31 cellular contexts compared by ENCODE assay signal in genomic region chr1:237016626-237017025, GRCh38. TPM values are rescaled to one million over a fixed set of nuclear protein-coding genes. Genes with fewer than 3 reads are reported as not detected.
"Had no signal": no experiment of that assay in that cellular context is flagged by ENCODE, and none has a peak within 500 bp of the region (broad histone marks: within the 10 kb centered on the region; RNA-seq: fewer than 3 reads in every experiment).

No MANE protein-coding gene starts in this region.

- H3K27me3 Mint-ChIP-seq: activated naive CD8-positive, alpha-beta T cell treated with anti-CD3 and anti-CD28 coated beads, Interleukin-2, amount 50 U/mL, for 24 hours; progenitor cell of endocrine pancreas had no signal

- H3K4me1 Mint-ChIP-seq: activated CD4-positive, alpha-beta T cell treated with anti-CD3 and anti-CD28 coated beads for 36 hours; activated naive CD4-positive, alpha-beta T cell treated with anti-CD3 and anti-CD28 coated beads, Interleukin-2, amount 10 ng/mL, durations not matched to agents 7 days and 5 days; activated naive CD8-positive, alpha-beta T cell treated with anti-CD3 and anti-CD28 coated beads, Interleukin-2, amount 50 U/mL, for 24 hours; immature natural killer cell; naive thymus-derived CD4-positive, alpha-beta T cell had no signal

- ATAC-seq: activated CD4-positive, alpha-beta T cell treated with anti-CD3 and anti-CD28 coated beads for 36 hours; activated naive CD8-positive, alpha-beta T cell treated with anti-CD3 and anti-CD28 coated beads, Interleukin-2, amount 50 U/mL, for 24 hours; esophagus mucosa; left lung; naive thymus-derived CD4-positive, alpha-beta T cell; upper lobe of right lung had no signal

- DNase-seq: activated CD4-positive, alpha-beta T cell treated with anti-CD3 and anti-CD28 coated beads for 36 hours; activated CD4-positive, alpha-beta T cell treated with anti-CD3 and anti-CD28 coated beads, Interleukin-2, amount 50 U/mL, for 48 hours; activated CD8-positive, alpha-beta memory T cell treated with anti-CD3 and anti-CD28 coated beads, Interleukin-2, amount 50 U/mL, for 48 hours; activated effector memory CD4-positive, alpha-beta T cell treated with Interleukin-2 at 50 U/mL for 16 hours; activated naive CD4-positive, alpha-beta T cell treated with anti-CD3 and anti-CD28 coated beads, Interleukin-2, amount 10 ng/mL, durations not matched to agents 7 days and 5 days; activated naive CD8-positive, alpha-beta T cell treated with anti-CD3 and anti-CD28 coated beads, Interleukin-2, amount 50 U/mL, for 24 hours; activated T-cell treated with anti-CD3 and anti-CD28 coated beads, Interleukin-2, amount 50 U/mL, for 48 hours; dermis blood vessel endothelial cell; effector CD8-positive, alpha-beta T cell; foreskin melanocyte; immature natural killer cell; kidney glomerular epithelial cell; left lung; naive thymus-derived CD4-positive, alpha-beta T cell; retina; sigmoid colon; stimulated activated CD4-positive, alpha-beta T cell treated with anti-CD3 and anti-CD28 coated beads, Interleukin-4, amount 100 ng/mL, for 1 hour; stimulated activated naive CD4-positive, alpha-beta T cell; T-helper 9 cell; testis; upper lobe of right lung had no signal

- H3K4me3 Mint-ChIP-seq: activated CD4-positive, alpha-beta T cell treated with anti-CD3 and anti-CD28 coated beads for 36 hours; activated naive CD4-positive, alpha-beta T cell treated with anti-CD3 and anti-CD28 coated beads, Interleukin-2, amount 10 ng/mL, durations not matched to agents 7 days and 5 days; activated naive CD8-positive, alpha-beta T cell treated with anti-CD3 and anti-CD28 coated beads, Interleukin-2, amount 50 U/mL, for 24 hours; brain; immature natural killer cell; naive thymus-derived CD4-positive, alpha-beta T cell had no signal

- H3K9me3 Mint-ChIP-seq: activated naive CD4-positive, alpha-beta T cell treated with anti-CD3 and anti-CD28 coated beads, Interleukin-2, amount 10 ng/mL, durations not matched to agents 7 days and 5 days; activated naive CD8-positive, alpha-beta T cell treated with anti-CD3 and anti-CD28 coated beads, Interleukin-2, amount 50 U/mL, for 24 hours; brain; immature natural killer cell had no signal

- H3K4me1 ChIP-seq: testis, upper lobe of right lung had no signal

- H3K9me3 ChIP-seq: left lung, sigmoid colon, testis, upper lobe of right lung had no signal

- H3K36me3 Mint-ChIP-seq: activated naive CD4-positive, alpha-beta T cell treated with anti-CD3 and anti-CD28 coated beads, Interleukin-2, amount 10 ng/mL, durations not matched to agents 7 days and 5 days; brain; immature natural killer cell; naive thymus-derived CD4-positive, alpha-beta T cell had no signal

- H3K27me3 ChIP-seq: left lung, sigmoid colon, testis, upper lobe of right lung had no signal

- H3K36me3 ChIP-seq: left lung, sigmoid colon, upper lobe of right lung had no signal

- H3K27ac Mint-ChIP-seq: activated CD4-positive, alpha-beta T cell treated with anti-CD3 and anti-CD28 coated beads for 36 hours; activated naive CD4-positive, alpha-beta T cell treated with anti-CD3 and anti-CD28 coated beads, Interleukin-2, amount 10 ng/mL, durations not matched to agents 7 days and 5 days; activated naive CD8-positive, alpha-beta T cell treated with anti-CD3 and anti-CD28 coated beads, Interleukin-2, amount 50 U/mL, for 24 hours; brain; immature natural killer cell; naive thymus-derived CD4-positive, alpha-beta T cell; progenitor cell of endocrine pancreas had no signal

- H3K4me3 ChIP-seq: hepatocyte, left lung, lung, sigmoid colon, testis, upper lobe of right lung had no signal

- H3K27ac ChIP-seq: hepatocyte, left lung, sigmoid colon, testis, upper lobe of right lung had no signal

RNA-seq across cellular contexts. Expression of gene MT1HL1, which starts 12.4 kb away (rescaled TPM):
- total RNA-seq: activated CD4-positive, alpha-beta T cell treated with anti-CD3 and anti-CD28 coated beads for 36 hours; activated CD8-positive, alpha-beta memory T cell treated with anti-CD3 and anti-CD28 coated beads for 36 hours; cardiac septum; dermis blood vessel endothelial cell; endothelial cell of umbilical vein; esophagus mucosa; hepatocyte; left lung; lung; naive thymus-derived CD4-positive, alpha-beta T cell; osteoblast; progenitor cell of endocrine pancreas; sigmoid colon; T-helper 1 cell treated with Interleukin-12 subunit alpha and Interleukin-12 subunit beta and Interleukin-4 antibody, amounts not matched to agents 30 ng/mL and 1 ng/mL, for 36 hours; testis; upper lobe of right lung had no signal
- polyA plus RNA-seq: endothelial cell of umbilical vein; hepatocyte; immature natural killer cell; lung; naive thymus-derived CD4-positive, alpha-beta T cell; sigmoid colon had no signal

RNA-seq across cellular contexts. Expression of gene RYR2, which starts 25.4 kb away (rescaled TPM):
- total RNA-seq: endothelial cell of umbilical vein; osteoblast; T-helper 1 cell treated with Interleukin-12 subunit alpha and Interleukin-12 subunit beta and Interleukin-4 antibody, amounts not matched to agents 30 ng/mL and 1 ng/mL, for 36 hours had no signal
- polyA plus RNA-seq: endothelial cell of umbilical vein; naive thymus-derived CD4-positive, alpha-beta T cell had no signal
